15 cellular contexts compared by ENCODE assay signal in the genomic region with DNA sequence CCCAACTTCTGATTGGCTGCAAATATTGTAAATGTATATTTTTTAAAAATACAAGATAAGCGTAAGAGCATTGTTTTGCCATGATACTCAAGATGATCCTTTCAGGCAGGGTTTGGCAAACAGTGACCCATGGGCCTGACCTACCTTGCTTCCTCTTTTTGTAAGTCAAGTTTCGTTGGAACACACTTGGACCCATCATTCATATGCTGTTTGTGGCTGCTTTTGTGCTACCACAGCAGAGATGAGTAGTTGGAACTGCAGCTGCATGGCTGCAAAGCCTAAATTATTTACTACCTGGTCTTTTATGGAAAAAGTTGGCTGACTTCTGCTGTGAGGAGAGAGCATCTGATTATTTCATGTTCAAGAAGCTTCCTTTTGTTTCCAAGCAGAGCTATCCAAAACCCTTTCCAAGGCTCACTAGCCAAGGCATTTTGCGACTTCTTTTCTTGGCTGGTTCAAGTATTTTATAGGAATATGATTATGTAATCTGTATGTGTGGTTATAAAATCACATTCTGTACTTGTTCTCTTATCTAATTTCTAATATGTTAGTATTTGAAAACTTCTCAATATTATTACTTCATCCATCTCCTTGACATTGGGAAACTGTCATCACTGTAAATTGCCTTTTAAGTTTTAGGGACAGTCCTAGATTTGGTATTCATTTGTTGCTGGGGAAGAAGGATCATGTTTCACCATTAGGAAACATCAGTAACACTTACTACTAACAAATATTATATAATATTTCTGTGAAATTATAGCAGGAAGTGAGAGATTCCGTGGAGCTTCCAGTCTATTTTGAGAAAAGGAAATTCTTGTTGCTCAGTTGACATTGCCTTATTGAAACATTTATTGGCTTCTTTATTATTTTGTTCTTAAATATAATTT.
A peak's percentile ranks its signal among the peaks of the same experiment; 100 is the strongest.
DNase-seq lines count a peak whose midpoint lies in the region; ATAC-seq lines count a peak whose summit lies in the region.
"Had no signal": no experiment of that assay in that cellular context is flagged by ENCODE, and none has a peak within 500 bp of the region (broad histone marks: within the 10 kb centered on the region; RNA-seq: fewer than 3 reads in every experiment).

No MANE protein-coding gene starts in this region.

- H3K27ac Mint-ChIP-seq in stimulated activated naive B cell treated with anti-CD40 and anti-IgM and Interleukin-4, amounts not matched to agents 10 μg/mL and 1 μg/mL and 100 μg/mL, for 72 hours, result no peak overlapping the region
- no peak overlapping the region for H3K27ac Mint-ChIP-seq in stimulated activated effector memory CD8-positive, alpha-beta T cell treated with anti-CD3 and anti-CD28 coated beads, Interleukin-12 subunit alpha, Interleukin-12 subunit beta, amount 100 ng/mL, for 72 hours
- H3K27ac Mint-ChIP-seq in activated naive CD8-positive, alpha-beta T cell treated with anti-CD3 and anti-CD28 coated beads, Interleukin-2, amount 50 U/mL, for 24 hours, result no peak overlapping the region
- H3K27ac Mint-ChIP-seq: natural killer cell treated with Interleukin-12 subunit alpha and Interleukin-12 subunit beta and Interleukin-15 and Interleukin-18, amount 100 ng/mL, for 72 hours had no signal

- ATAC-seq in GM19351 (IDR thresholded peaks at IDR 0.05; ENCODE audit: unreplicated experiment) (peak; percentile 61), HG02759 (IDR thresholded peaks at IDR 0.05; ENCODE audit: unreplicated experiment) (peak; percentile 67), HG03571 (IDR thresholded peaks at IDR 0.05; ENCODE audit: unreplicated experiment) (peak; percentile 54)
- peak; percentile 65 to 75 for ATAC-seq in stimulated activated naive B cell treated with anti-CD40 and anti-IgM and Interleukin-4, amounts not matched to agents 10 μg/mL and 1 μg/mL and 100 μg/mL, for 72 hours (replicated peaks)
- ATAC-seq in stimulated activated effector memory CD8-positive, alpha-beta T cell treated with anti-CD3 and anti-CD28 coated beads, Interleukin-12 subunit alpha, Interleukin-12 subunit beta, amount 100 ng/mL, for 72 hours, result no peak
- no peak for ATAC-seq in activated naive CD8-positive, alpha-beta T cell treated with anti-CD3 and anti-CD28 coated beads, Interleukin-2, amount 50 U/mL, for 24 hours
- ATAC-seq: natural killer cell treated with Interleukin-12 subunit alpha and Interleukin-12 subunit beta and Interleukin-15 and Interleukin-18, amount 100 ng/mL, for 72 hours; T-helper 17 cell had no signal

- no peak overlapping the region for H3K4me3 Mint-ChIP-seq in stimulated activated naive B cell treated with anti-CD40 and anti-IgM and Interleukin-4, amounts not matched to agents 10 μg/mL and 1 μg/mL and 100 μg/mL, for 72 hours
- H3K4me3 Mint-ChIP-seq in stimulated activated effector memory CD8-positive, alpha-beta T cell treated with anti-CD3 and anti-CD28 coated beads, Interleukin-12 subunit alpha, Interleukin-12 subunit beta, amount 100 ng/mL, for 72 hours, result no peak overlapping the region
- H3K4me3 Mint-ChIP-seq in activated naive CD8-positive, alpha-beta T cell treated with anti-CD3 and anti-CD28 coated beads, Interleukin-2, amount 50 U/mL, for 24 hours, result no peak overlapping the region
- H3K4me3 Mint-ChIP-seq: natural killer cell treated with Interleukin-12 subunit alpha and Interleukin-12 subunit beta and Interleukin-15 and Interleukin-18, amount 100 ng/mL, for 72 hours; T-helper 17 cell had no signal

- no peak for DNase-seq in stimulated activated naive B cell treated with anti-CD40 and anti-IgM and Interleukin-4, amounts not matched to agents 10 μg/mL and 1 μg/mL and 100 μg/mL, for 72 hours
- no peak for DNase-seq in AG20443 (ENCODE audit: low spot score)
- DNase-seq in stimulated activated effector memory CD8-positive, alpha-beta T cell treated with anti-CD3 and anti-CD28 coated beads, Interleukin-12 subunit alpha, Interleukin-12 subunit beta, amount 100 ng/mL, for 72 hours (ENCODE audit: low spot score in 2 of 2), result no peak
- DNase-seq in activated CD4-positive, alpha-beta T cell treated with anti-CD3 and anti-CD28 coated beads for 1 hour, result no peak
- DNase-seq in activated naive CD8-positive, alpha-beta T cell treated with anti-CD3 and anti-CD28 coated beads, Interleukin-2, amount 50 U/mL, for 24 hours, result no peak
- DNase-seq: anterior cingulate cortex; DND-41; GOT3; NCI-H82; stimulated activated naive CD4-positive, alpha-beta T cell treated with Interleukin-2 at 50 U/mL for 16 hours; T-helper 17 cell had no signal

- peaks cover 5 to 9% of the 10 kb centered on the region in 2 donors for H3K27me3 Mint-ChIP-seq in stimulated activated naive B cell treated with anti-CD40 and anti-IgM and Interleukin-4, amounts not matched to agents 10 μg/mL and 1 μg/mL and 100 μg/mL, for 72 hours
- no peaks in the 10 kb centered on the region for H3K27me3 Mint-ChIP-seq in activated naive CD8-positive, alpha-beta T cell treated with anti-CD3 and anti-CD28 coated beads, Interleukin-2, amount 50 U/mL, for 24 hours
- H3K27me3 Mint-ChIP-seq: natural killer cell treated with Interleukin-12 subunit alpha and Interleukin-12 subunit beta and Interleukin-15 and Interleukin-18, amount 100 ng/mL, for 72 hours; T-helper 17 cell had no signal

- H3K9me3 Mint-ChIP-seq in stimulated activated naive B cell treated with anti-CD40 and anti-IgM and Interleukin-4, amounts not matched to agents 10 μg/mL and 1 μg/mL and 100 μg/mL, for 72 hours, result no peaks in the 10 kb centered on the region
- H3K9me3 Mint-ChIP-seq in stimulated activated effector memory CD8-positive, alpha-beta T cell treated with anti-CD3 and anti-CD28 coated beads, Interleukin-12 subunit alpha, Interleukin-12 subunit beta, amount 100 ng/mL, for 72 hours, result no peaks in the 10 kb centered on the region
- H3K9me3 Mint-ChIP-seq in activated naive CD8-positive, alpha-beta T cell treated with anti-CD3 and anti-CD28 coated beads, Interleukin-2, amount 50 U/mL, for 24 hours, result no peaks in the 10 kb centered on the region
- H3K9me3 Mint-ChIP-seq: natural killer cell treated with Interleukin-12 subunit alpha and Interleukin-12 subunit beta and Interleukin-15 and Interleukin-18, amount 100 ng/mL, for 72 hours had no signal

- H3K4me1 Mint-ChIP-seq in stimulated activated naive B cell treated with anti-CD40 and anti-IgM and Interleukin-4, amounts not matched to agents 10 μg/mL and 1 μg/mL and 100 μg/mL, for 72 hours, result no peaks in the 10 kb centered on the region
- peaks cover 15% of the 10 kb centered on the region for H3K4me1 Mint-ChIP-seq in stimulated activated effector memory CD8-positive, alpha-beta T cell treated with anti-CD3 and anti-CD28 coated beads, Interleukin-12 subunit alpha, Interleukin-12 subunit beta, amount 100 ng/mL, for 72 hours
- peaks cover 7% of the 10 kb centered on the region for H3K4me1 Mint-ChIP-seq in activated naive CD8-positive, alpha-beta T cell treated with anti-CD3 and anti-CD28 coated beads, Interleukin-2, amount 50 U/mL, for 24 hours

- no peaks in the 10 kb centered on the region for H3K36me3 Mint-ChIP-seq in stimulated activated naive B cell treated with anti-CD40 and anti-IgM and Interleukin-4, amounts not matched to agents 10 μg/mL and 1 μg/mL and 100 μg/mL, for 72 hours
- no peaks in the 10 kb centered on the region for H3K36me3 Mint-ChIP-seq in stimulated activated effector memory CD8-positive, alpha-beta T cell treated with anti-CD3 and anti-CD28 coated beads, Interleukin-12 subunit alpha, Interleukin-12 subunit beta, amount 100 ng/mL, for 72 hours
- H3K36me3 Mint-ChIP-seq in activated naive CD8-positive, alpha-beta T cell treated with anti-CD3 and anti-CD28 coated beads, Interleukin-2, amount 50 U/mL, for 24 hours (ENCODE audit: low read depth), result no peaks in the 10 kb centered on the region
- H3K36me3 Mint-ChIP-seq: natural killer cell treated with Interleukin-12 subunit alpha and Interleukin-12 subunit beta and Interleukin-15 and Interleukin-18, amount 100 ng/mL, for 72 hours had no signal

Comparison
In these comparisons a context has a peak if more than half of its experiments do, and no peak if none do; other contexts are left out.
1. ATAC-seq: peak in GM19351 (single experiment), HG02759 (single experiment), HG03571 (single experiment) and stimulated activated naive B cell treated with anti-CD40 and anti-IgM and Interleukin-4, amounts not matched to agents 10 μg/mL and 1 μg/mL and 100 μg/mL, for 72 hours (2 of 2); none in stimulated activated effector memory CD8-positive, alpha-beta T cell treated with anti-CD3 and anti-CD28 coated beads, Interleukin-12 subunit alpha, Interleukin-12 subunit beta, amount 100 ng/mL, for 72 hours (single experiment) and activated naive CD8-positive, alpha-beta T cell treated with anti-CD3 and anti-CD28 coated beads, Interleukin-2, amount 50 U/mL, for 24 hours (single experiment).